In genomic region chr4:678765-679481, GRCh38 we compare ENCODE assay signal across 4 cellular contexts.
TF ChIP-seq lines count a peak whose summit lies in the region.

No MANE protein-coding gene starts in this region.

TF ChIP-seq in HCT116, 20 proteins besides CTCF, POLR2A, EP300 and RAD21:
- no peak for TF ChIP-seq ATF3 (IDR thresholded peaks at IDR 0.05)
- TF ChIP-seq ZBTB33 (IDR thresholded peaks at IDR 0.05; ENCODE audit: extremely low read depth, insufficient replicate concordance, low read length): no peak
- TF ChIP-seq FOSL1 (IDR thresholded peaks at IDR 0.05; ENCODE audit: low read depth): no peak
- no peak for TF ChIP-seq ZNF274 (IDR thresholded peaks at IDR 0.05; ENCODE audit: low read depth, low read length)
- no peak for TF ChIP-seq SIN3A (IDR thresholded peaks at IDR 0.05; ENCODE audit: low read depth)

TF ChIP-seq in H1, 55 proteins besides CTCF, POLR2A, EP300 and RAD21:
- 0 out of 2 replicates have a peak, but pooled peaks have one; percentile 5 for TF ChIP-seq POLR2AphosphoS5 (IDR thresholded peaks at IDR 0.05; ENCODE audit: low read depth, low read length)
- TF ChIP-seq KDM1A (IDR thresholded peaks at IDR 0.05; ENCODE audit: borderline replicate concordance, low read length): no peak

TF ChIP-seq in SK-N-SH, 30 proteins besides CTCF, POLR2A, EP300 and RAD21:
- TF ChIP-seq TEAD4 (IDR thresholded peaks at IDR 0.05; ENCODE audit: borderline replicate concordance, insufficient read depth) (no peak), REST (IDR thresholded peaks at IDR 0.05; ENCODE audit: low read depth, low read length) (no peak), PBX3 (IDR thresholded peaks at IDR 0.05) (no peak), YY1 (IDR thresholded peaks at IDR 0.05; ENCODE audit: low read depth) (no peak), TAF1 (IDR thresholded peaks at IDR 0.05; ENCODE audit: borderline replicate concordance, low read depth, low read length) (no peak), GATA2 (CRISPR knock-in tag; IDR thresholded peaks at IDR 0.05) (no peak), MXI1 (IDR thresholded peaks at IDR 0.05; ENCODE audit: low read depth, low read length) (no peak), FOXJ3 (CRISPR knock-in tag; IDR thresholded peaks at IDR 0.05) (no peak), ELF1 (IDR thresholded peaks at IDR 0.05) (no peak), SIN3A (IDR thresholded peaks at IDR 0.05; ENCODE audit: borderline replicate concordance, low read depth, low read length) (no peak)

TF ChIP-seq in GM12891, 5 proteins besides CTCF, POLR2A, EP300 and RAD21:
- no peak for TF ChIP-seq POLR2AphosphoS5 (IDR thresholded peaks at IDR 0.05; ENCODE audit: low read depth, low read length)
- no peak for TF ChIP-seq POU2F2 (IDR thresholded peaks at IDR 0.05; ENCODE audit: low read depth, low read length)
- no peak for TF ChIP-seq TAF1 (IDR thresholded peaks at IDR 0.05; ENCODE audit: low read depth, low read length)
- no peak for TF ChIP-seq SPI1 (IDR thresholded peaks at IDR 0.05; ENCODE audit: low read depth, low read length)
- TF ChIP-seq PAX5 (IDR thresholded peaks at IDR 0.05; ENCODE audit: insufficient read depth, low read length, severe bottlenecking): no peak
TF ChIP-seq in GM12891: peak in this region for 0.
